ENCODE assay signal across 8 cellular contexts in genomic region chr22:32475428-32476010, GRCh38. TPM values are rescaled to one million over a fixed set of nuclear protein-coding genes. Genes with fewer than 3 reads are reported as not detected.
A peak's percentile ranks its signal among the peaks of the same experiment; 100 is the strongest.
DNase-seq lines count a peak whose midpoint lies in the region; ATAC-seq and TF ChIP-seq lines count a peak whose summit lies in the region.

No MANE protein-coding gene starts in this region.

- peak overlapping the region; percentile 82 for H3K27ac ChIP-seq in neural cell (ENCODE audit: low read length)

- H2AFZ ChIP-seq in neural cell (ENCODE audit: low read depth, low read length) = peak overlapping the region; percentile 67

- H3K27me3 ChIP-seq in BE2C = no peaks in the 10 kb centered on the region
- H3K27me3 ChIP-seq in neural cell (ENCODE audit: insufficient read depth, low read depth, low read length) = no peaks in the 10 kb centered on the region

- DNase-seq in BE2C (peak; percentile 16), HT-29 (ENCODE audit: low spot score) (peak; percentile 46), fibroblast of the aortic adventitia (ENCODE audit: low read depth) (peak; percentile 69), NCI-H524 treated with DMSO at 0.1 percent for 48 hours (lab: John Stamatoyannopoulos, UW) (no peak), SKM-1 treated with dmso at 0.1 percent for 144 hours (lab: John Stamatoyannopoulos, UW; ENCODE audit: unreplicated experiment) (no peak)
- peak; percentile 29 for DNase-seq in activated CD8-positive, alpha-beta memory T cell treated with anti-CD3 and anti-CD28 coated beads, Interleukin-2, amount 50 U/mL, for 4 hours

- peak overlapping the region; percentile 98 for H3K4me2 ChIP-seq in neural cell (ENCODE audit: low read length)

- no peaks in the 10 kb centered on the region for H4K20me1 ChIP-seq in neural cell (ENCODE audit: insufficient read depth)

- H3K4me3 ChIP-seq in BE2C (ENCODE audit: low read depth, low read length) = peak overlapping the region; percentile 76
- H3K4me3 ChIP-seq in fibroblast of the aortic adventitia (ENCODE audit: low read depth, low read length) = peak overlapping the region; percentile 96
- H3K4me3 ChIP-seq in neural cell (ENCODE audit: low read length) = peak overlapping the region; percentile 97

- peaks cover 46% of the 10 kb centered on the region for H3K79me2 ChIP-seq in neural cell (replicated peaks; ENCODE audit: insufficient read depth, low read length)

- no peak for TF ChIP-seq RAD21 in neural cell (conservative IDR thresholded peaks at IDR 0.05)

- ATAC-seq in GM18517 (IDR thresholded peaks at IDR 0.05; ENCODE audit: unreplicated experiment) = peak; percentile 18

- no peaks in the 10 kb centered on the region for H3K9me2 ChIP-seq in neural cell (ENCODE audit: insufficient read depth, low read length)

- H3K9me3 ChIP-seq in BE2C (no peaks in the 10 kb centered on the region), neural cell (ENCODE audit: low read length) (no peaks in the 10 kb centered on the region)

- no peaks in the 10 kb centered on the region for H3F3A ChIP-seq in neural cell (ENCODE audit: insufficient read depth, low read length, poor library complexity, severe bottlenecking)

- no peaks in the 10 kb centered on the region for H3K36me3 ChIP-seq in BE2C
- no peaks in the 10 kb centered on the region for H3K36me3 ChIP-seq in neural cell (ENCODE audit: insufficient read depth, low read length)

- TF ChIP-seq EP300 in neural cell (conservative IDR thresholded peaks at IDR 0.05; ENCODE audit: poor library complexity, severe bottlenecking) = no peak

- peaks cover 3% of the 10 kb centered on the region; the same call in 1 of the 2 replicates for H3K4me1 ChIP-seq in BE2C

- no peak for TF ChIP-seq CTCF in BE2C (IDR thresholded peaks at IDR 0.05; ENCODE audit: low read depth, low read length)
- TF ChIP-seq CTCF in fibroblast of the aortic adventitia (IDR thresholded peaks at IDR 0.05; ENCODE audit: insufficient read depth, low read length) = no peak
- TF ChIP-seq CTCF in neural cell (IDR thresholded peaks at IDR 0.05; ENCODE audit: poor library complexity, severe bottlenecking) = no peak

- H3K9ac ChIP-seq in neural cell (ENCODE audit: low read length) = peak overlapping the region; percentile 92

TF ChIP-seq in neural cell, 6 proteins besides CTCF, POLR2A, EP300 and RAD21:
- no peak for TF ChIP-seq POLR2AphosphoS5 (IDR thresholded peaks at IDR 0.05)
- peak; percentile 39 for TF ChIP-seq MXI1 (conservative IDR thresholded peaks at IDR 0.05; ENCODE audit: poor library complexity, severe bottlenecking)

RNA-seq across cellular contexts. Expression of gene FBXO7, which starts 0.9 kb away (rescaled TPM):
- polyA plus RNA-seq in BE2C (2012; ENCODE audit: insufficient read depth, insufficient read length, low read depth) = 95.6 TPM
- 49.1 and 54.9 TPM in 2 replicates for total RNA-seq in HT-29 (2014; rRNA removed; shearing (Covaris generic))
- 51.8 and 67.4 TPM in 2 replicates for total RNA-seq in fibroblast of the aortic adventitia (ENCODE audit: low replicate concordance)
- 50.7 and 51.2 TPM in 2 replicates for polyA plus RNA-seq in neural cell
- 61.6 and 64.5 TPM in 2 replicates for polyA minus RNA-seq in neural cell

RNA-seq across cellular contexts. Expression of gene BPIFC, which starts 11.3 kb away (rescaled TPM):
- polyA plus RNA-seq in BE2C (2012; ENCODE audit: insufficient read depth, insufficient read length, low read depth) = not detected
- total RNA-seq in HT-29 (2014; rRNA removed; shearing (Covaris generic)) = 0.37 TPM in 1 of 2 replicates, not detected in the other
- not detected in 2 replicates for total RNA-seq in fibroblast of the aortic adventitia (ENCODE audit: low replicate concordance)
- not detected in 2 replicates for polyA plus RNA-seq in neural cell
- polyA minus RNA-seq in neural cell = not detected in 2 replicates

Comparison
In these comparisons a context has a peak if more than half of its experiments do, and no peak if none do; other contexts are left out.
1. DNase-seq: peak in BE2C (single experiment), HT-29 (single experiment), activated CD8-positive, alpha-beta memory T cell treated with anti-CD3 and anti-CD28 coated beads, Interleukin-2, amount 50 U/mL, for 4 hours (single experiment) and fibroblast of the aortic adventitia (single experiment); none in NCI-H524 treated with DMSO at 0.1 percent for 48 hours (single experiment) and SKM-1 treated with dmso at 0.1 percent for 144 hours (single experiment).
2. Peak in every context shown above with its lines, with median percentiles within 50 percentile points of each other: H3K4me3 ChIP-seq.